Comparison of ENCODE assay signal across 14 cellular contexts in genomic region chr7:92131764-92132330, GRCh38. TPM values are rescaled to one million over a fixed set of nuclear protein-coding genes. Genes with fewer than 3 reads are reported as not detected.
DNase-seq lines count a peak whose midpoint lies in the region; ATAC-seq, FAIRE-seq and TF ChIP-seq lines count a peak whose summit lies in the region.
"Had no signal": no experiment of that assay in that cellular context is flagged by ENCODE, and none has a peak within 500 bp of the region (broad histone marks: within the 10 kb centered on the region; RNA-seq: fewer than 3 reads in every experiment).

No MANE protein-coding gene starts in this region.

- H3K27me3 ChIP-seq in Panc1 (ENCODE audit: control insufficient read depth, insufficient read depth, low read length) = no peaks in the 10 kb centered on the region
- no peaks in the 10 kb centered on the region for H3K27me3 ChIP-seq in fibroblast of lung (ENCODE audit: control insufficient read depth, insufficient read depth, low read length)
- H3K27me3 ChIP-seq: body of pancreas, gastrocnemius medialis, left lung, sigmoid colon had no signal

- intact Hi-C loops in activated CD4-positive, alpha-beta memory T cell treated with anti-CD3 and anti-CD28 coated beads for 36 hours (cut with micrococcal nuclease) = loop anchor here (10.0 kb wide), 1 partner anchor 1047 kb away; no protein-coding TSS in a partner anchor
- intact Hi-C loops in Panc1 (cut with micrococcal nuclease; ENCODE audit: unreplicated experiment) = loop anchor here (10.0 kb wide), 1 partner anchor 313 kb away; the partner anchor contains the start of gene GATAD1
- intact Hi-C loops in CD14-positive monocyte (cut with micrococcal nuclease) = loop anchor here (10.0 kb wide), 2 partner anchors 113 to 313 kb away; partner anchors contain the start of genes ANKIB1 (in 2 of the 2), KRIT1 (in 2 of the 2) and GATAD1 (in 1 of the 2)

- DNase-seq in activated CD4-positive, alpha-beta memory T cell treated with anti-CD3 and anti-CD28 coated beads, Interleukin-2, amount 10 ng/mL, durations not matched to agents 7 days and 5 days = no peak
- no peak for DNase-seq in activated CD4-positive, alpha-beta memory T cell treated with anti-CD3 and anti-CD28 coated beads for 36 hours
- DNase-seq in Panc1 (ENCODE audit: low read depth, low spot score) (no peak), fibroblast of lung (ENCODE audit: low read depth in 2 of 2) (no peak), skeletal muscle cell (ENCODE audit: low read depth) (no peak), SIG-M5 (lab: John Stamatoyannopoulos, UW) (no peak), RCC 7860 (ENCODE audit: low spot score) (no peak), CD14-positive monocyte (ENCODE audit: low spot score) (no peak)
- DNase-seq: body of pancreas, gastrocnemius medialis, left lung, sigmoid colon, T-helper 17 cell had no signal

- H3K4me1 ChIP-seq in Panc1 (ENCODE audit: control insufficient read depth, insufficient read depth, low read length) (peaks cover 18% of the 10 kb centered on the region), fibroblast of lung (ENCODE audit: control insufficient read depth, extremely low read depth, insufficient read depth, low read length) (peaks cover 5% of the 10 kb centered on the region)

- H3K4me3 ChIP-seq in Panc1 (ENCODE audit: low read depth in 2 of 2, low read length in 2 of 2) (peak overlapping the region; percentile 91 to 93; a peak in 1 of 4 replicates), fibroblast of lung (replicated peaks in 1 of 4; ENCODE audit: control extremely low read depth in 1 of 4, insufficient read depth in 1 of 4, low read depth in 3 of 4, low read length in 4 of 4) (peak overlapping the region; percentile 77 to 96 (median 86)), skeletal muscle cell (ENCODE audit: low read depth, low read length) (peak overlapping the region; percentile 90)
- H3K4me3 ChIP-seq: body of pancreas, gastrocnemius medialis, sigmoid colon had no signal

- FAIRE-seq in RCC 7860 (lab: Jason Lieb, UNC) = no peak

- H3K36me3 Mint-ChIP-seq in activated CD4-positive, alpha-beta memory T cell treated with anti-CD3 and anti-CD28 coated beads, Interleukin-2, amount 10 ng/mL, durations not matched to agents 7 days and 5 days (ENCODE audit: low read depth) = peaks cover 58% of the 10 kb centered on the region
- peaks cover 40% of the 10 kb centered on the region for H3K36me3 Mint-ChIP-seq in activated CD4-positive, alpha-beta memory T cell treated with anti-CD3 and anti-CD28 coated beads for 36 hours
- H3K36me3 Mint-ChIP-seq in CD14-positive monocyte = peaks cover 20 to 29% of the 10 kb centered on the region in 2 donors

- ATAC-seq in Panc1 = no peak
- ATAC-seq: body of pancreas, gastrocnemius medialis, left lung, T-helper 17 cell had no signal

- no peak overlapping the region for H3K27ac Mint-ChIP-seq in activated CD4-positive, alpha-beta memory T cell treated with anti-CD3 and anti-CD28 coated beads, Interleukin-2, amount 10 ng/mL, durations not matched to agents 7 days and 5 days
- H3K27ac Mint-ChIP-seq in activated CD4-positive, alpha-beta memory T cell treated with anti-CD3 and anti-CD28 coated beads for 36 hours = no peak overlapping the region
- H3K27ac Mint-ChIP-seq in CD14-positive monocyte = no peak overlapping the region

- no peaks in the 10 kb centered on the region for H4K20me1 ChIP-seq in fibroblast of lung (ENCODE audit: control insufficient read depth, extremely low read depth, insufficient read depth, low read length)

- no peaks in the 10 kb centered on the region for H3K27me3 Mint-ChIP-seq in activated CD4-positive, alpha-beta memory T cell treated with anti-CD3 and anti-CD28 coated beads, Interleukin-2, amount 10 ng/mL, durations not matched to agents 7 days and 5 days
- H3K27me3 Mint-ChIP-seq in activated CD4-positive, alpha-beta memory T cell treated with anti-CD3 and anti-CD28 coated beads for 36 hours = peaks cover 2% of the 10 kb centered on the region
- peaks cover 0 to 6% (median 3%) of the 10 kb centered on the region in 3 donors for H3K27me3 Mint-ChIP-seq in CD14-positive monocyte (ENCODE audit: low read depth in 3 of 3)
- H3K27me3 Mint-ChIP-seq: T-helper 17 cell had no signal

- H3K36me3 ChIP-seq in Panc1 (ENCODE audit: control insufficient read depth, insufficient read depth, low read length) (peaks cover 26% of the 10 kb centered on the region), fibroblast of lung (ENCODE audit: control insufficient read depth, insufficient read depth, low read length) (peaks cover 9% of the 10 kb centered on the region)

- H3K27ac ChIP-seq in Panc1 (ENCODE audit: low read length) = no peak overlapping the region
- H3K27ac ChIP-seq in fibroblast of lung (ENCODE audit: insufficient read depth, low read length) = no peak overlapping the region
- H3K27ac ChIP-seq: body of pancreas, gastrocnemius medialis, left lung had no signal

- peaks cover 45% of the 10 kb centered on the region for H3K79me2 ChIP-seq in fibroblast of lung (ENCODE audit: control insufficient read depth, insufficient read depth, low read length)

- no TSS peak for BruUV-seq in Panc1 (replicated peaks; lab: Mats Ljungman, UMichigan)

- in situ Hi-C loops in Panc1 (cut with HindIII; ENCODE audit: low pct_unique_long_range_greater_than_20kb, low sequenced_read_pairs) = no loop called here

- POLR2A ChIA-PET in activated CD4-positive, alpha-beta memory T cell treated with anti-CD3 and anti-CD28 coated beads, Interleukin-2, amount 10 ng/mL, durations not matched to agents 7 days and 5 days (lab: Charles Lee) = interaction anchor here (1.0 to 4.4 kb wide), 2 partner anchors 12 to 316 kb away, joined by 3 to 28 read pairs; partner anchors contain the start of gene GATAD1
- POLR2A ChIA-PET in activated CD4-positive, alpha-beta memory T cell treated with anti-CD3 and anti-CD28 coated beads for 36 hours (lab: Charles Lee) = interaction anchor here (1.2 kb wide), 1 partner anchor 115 kb away, joined by 3 read pairs; no protein-coding TSS in a partner anchor
- POLR2A ChIA-PET in Panc1 (lab: Charles Lee) = interaction anchor here (0.7 kb wide), 1 partner anchor 42 kb away, joined by 13 read pairs; no protein-coding TSS in a partner anchor

- no peaks in the 10 kb centered on the region for H3K9me3 ChIP-seq in Panc1 (ENCODE audit: control insufficient read depth, insufficient read depth, low read depth, low read length)
- no peaks in the 10 kb centered on the region for H3K9me3 ChIP-seq in fibroblast of lung (ENCODE audit: control insufficient read depth, insufficient read depth, low read depth, low read length)
- H3K9me3 ChIP-seq: body of pancreas, gastrocnemius medialis, left lung, sigmoid colon had no signal

- no peak overlapping the region for H2AFZ ChIP-seq in fibroblast of lung (ENCODE audit: low read length)

- H3K4me2 ChIP-seq in fibroblast of lung (ENCODE audit: extremely low read depth, insufficient read depth, low read length) = peak overlapping the region; percentile 81

- TF ChIP-seq CTCF in Panc1 (IDR thresholded peaks at IDR 0.05) = no peak
- no peak for TF ChIP-seq CTCF in fibroblast of lung (conservative IDR thresholded peaks at IDR 0.05 in 1 of 2, IDR thresholded peaks at IDR 0.05 in 1 of 2; ENCODE audit: low read depth in 1 of 2, low read length in 2 of 2)
- TF ChIP-seq CTCF in CD14-positive monocyte (IDR thresholded peaks at IDR 0.05) = no peak

- H3K9me3 Mint-ChIP-seq in activated CD4-positive, alpha-beta memory T cell treated with anti-CD3 and anti-CD28 coated beads, Interleukin-2, amount 10 ng/mL, durations not matched to agents 7 days and 5 days = no peaks in the 10 kb centered on the region
- H3K9me3 Mint-ChIP-seq in activated CD4-positive, alpha-beta memory T cell treated with anti-CD3 and anti-CD28 coated beads for 36 hours = no peaks in the 10 kb centered on the region
- no peaks in the 10 kb centered on the region for H3K9me3 Mint-ChIP-seq in CD14-positive monocyte

- peak overlapping the region; percentile 18 for H3K4me3 Mint-ChIP-seq in activated CD4-positive, alpha-beta memory T cell treated with anti-CD3 and anti-CD28 coated beads, Interleukin-2, amount 10 ng/mL, durations not matched to agents 7 days and 5 days
- no peak overlapping the region for H3K4me3 Mint-ChIP-seq in activated CD4-positive, alpha-beta memory T cell treated with anti-CD3 and anti-CD28 coated beads for 36 hours
- H3K4me3 Mint-ChIP-seq in CD14-positive monocyte = no peak overlapping the region
- H3K4me3 Mint-ChIP-seq: T-helper 17 cell had no signal

- H3K9ac ChIP-seq in fibroblast of lung (ENCODE audit: insufficient read depth, low read length) = no peak overlapping the region

- CTCF ChIA-PET in activated CD4-positive, alpha-beta memory T cell treated with anti-CD3 and anti-CD28 coated beads, Interleukin-2, amount 10 ng/mL, durations not matched to agents 7 days and 5 days (lab: Charles Lee) = interaction anchor here (1.0 to 2.2 kb wide), 4 partner anchors 17 to 397 kb away, joined by 3 to 9 read pairs (median 4); partner anchors contain the start of genes ANKIB1, GATAD1, KRIT1 and RBM48
- CTCF ChIA-PET in activated CD4-positive, alpha-beta memory T cell treated with anti-CD3 and anti-CD28 coated beads for 36 hours (lab: Charles Lee) = interaction anchor here (0.5 to 1.6 kb wide), 2 partner anchors 30 to 48 kb away, joined by 3 to 5 read pairs; partner anchors contain the start of gene LRRD1
- CTCF ChIA-PET in Panc1 (lab: Charles Lee) = interaction anchor here (0.7 kb wide), 1 partner anchor 25 kb away, joined by 8 read pairs; no protein-coding TSS in a partner anchor

- peaks cover 37% of the 10 kb centered on the region for H3K4me1 Mint-ChIP-seq in activated CD4-positive, alpha-beta memory T cell treated with anti-CD3 and anti-CD28 coated beads, Interleukin-2, amount 10 ng/mL, durations not matched to agents 7 days and 5 days
- peaks cover 30% of the 10 kb centered on the region for H3K4me1 Mint-ChIP-seq in activated CD4-positive, alpha-beta memory T cell treated with anti-CD3 and anti-CD28 coated beads for 36 hours (ENCODE audit: low read depth)
- H3K4me1 Mint-ChIP-seq in CD14-positive monocyte = peaks cover 23% of the 10 kb centered on the region

RNA-seq across cellular contexts. Expression of gene CYP51A1, which starts 2.4 kb away (rescaled TPM):
- total RNA-seq in activated CD4-positive, alpha-beta memory T cell treated with anti-CD3 and anti-CD28 coated beads, Interleukin-2, amount 10 ng/mL, durations not matched to agents 7 days and 5 days = 10 to 100 TPM; 94.3 to 97.9 TPM
- total RNA-seq in activated CD4-positive, alpha-beta memory T cell treated with anti-CD3 and anti-CD28 coated beads for 36 hours = 10 to 100 TPM; 72.3 to 74.7 TPM
- total RNA-seq in Panc1 (2021; ENCODE audit: unreplicated experiment) (131 TPM), fibroblast of lung (343 and 784 TPM in 2 replicates)
- 60.3 TPM for polyA plus RNA-seq in Panc1 (2012; ENCODE audit: insufficient read length)
- polyA plus RNA-seq in fibroblast of lung (28.7 and 50.0 TPM in 2 replicates), CD14-positive monocyte (10 to 100 TPM; 27.4 to 32.4 TPM)
- polyA plus RNA-seq in fibroblast of lung (2012) = 74.3 and 128 TPM in 2 replicates
- polyA minus RNA-seq in fibroblast of lung (ENCODE audit: low replicate concordance) = 13.7 and 18.3 TPM in 2 replicates

RNA-seq across cellular contexts. Expression of gene LRRD1, which starts 47.1 kb away (rescaled TPM):
- total RNA-seq in activated CD4-positive, alpha-beta memory T cell treated with anti-CD3 and anti-CD28 coated beads, Interleukin-2, amount 10 ng/mL, durations not matched to agents 7 days and 5 days = not detected
- not detected for total RNA-seq in activated CD4-positive, alpha-beta memory T cell treated with anti-CD3 and anti-CD28 coated beads for 36 hours
- 0.05 TPM for total RNA-seq in Panc1 (2021; ENCODE audit: unreplicated experiment)
- polyA plus RNA-seq in Panc1 (2012; ENCODE audit: insufficient read length) = not detected
- total RNA-seq in fibroblast of lung = under 0.01 and 0.17 TPM in 2 replicates
- polyA plus RNA-seq in fibroblast of lung = 0.02 and 0.06 TPM in 2 replicates
- not detected in 2 replicates for polyA plus RNA-seq in fibroblast of lung (2012)
- polyA minus RNA-seq in fibroblast of lung (ENCODE audit: low replicate concordance) = not detected in 2 replicates
- not detected for polyA plus RNA-seq in CD14-positive monocyte
- total RNA-seq: body of pancreas, gastrocnemius medialis, NCI-H460 had no signal
